In genomic region chr4:171857302-171858005, GRCh38 we compare ENCODE assay signal across 16 cellular contexts. TPM values are rescaled to one million over a fixed set of nuclear protein-coding genes. Genes with fewer than 3 reads are reported as not detected.
"Had no signal": no experiment of that assay in that cellular context is flagged by ENCODE, and none has a peak within 500 bp of the region (broad histone marks: within the 10 kb centered on the region; RNA-seq: fewer than 3 reads in every experiment).

No MANE protein-coding gene starts in this region.

- H3K27me3 ChIP-seq: body of pancreas, right lobe of liver, spleen, transverse colon had no signal

- H3K36me3 ChIP-seq: right lobe of liver, spleen, transverse colon had no signal

- H3K4me1 ChIP-seq: body of pancreas, right lobe of liver, spleen, transverse colon had no signal

- H3K9me3 ChIP-seq: body of pancreas, right lobe of liver, spleen, transverse colon had no signal

- H3K4me3 ChIP-seq: body of pancreas, right lobe of liver, spleen, transverse colon had no signal

- H3K27ac ChIP-seq: body of pancreas, right lobe of liver, spleen, transverse colon had no signal

- ATAC-seq: body of pancreas; left lobe of liver; right lobe of liver; stimulated activated naive B cell treated with anti-CD40 and anti-IgM and Interleukin-4, amounts not matched to agents 10 μg/mL and 1 μg/mL and 100 μg/mL, for 72 hours; T-cell; WTC11 had no signal

- DNase-seq: activated CD4-positive, alpha-beta T cell treated with anti-CD3 and anti-CD28 coated beads, Interleukin-2, amount 10 ng/mL, durations not matched to agents 24 days and 14 days; activated naive CD4-positive, alpha-beta T cell; body of pancreas; hypothalamus; occipital lobe; right lobe of liver; spleen; stimulated activated CD4-positive, alpha-beta T cell treated with anti-CD3 and anti-CD28 coated beads, Interleukin-2, amount 100 ng/mL, for 24 hours; stimulated activated naive B cell treated with anti-CD40 and anti-IgM and Interleukin-4, amounts not matched to agents 10 μg/mL and 1 μg/mL and 100 μg/mL, for 72 hours; substantia nigra; T-cell; T1000; transverse colon had no signal

RNA-seq across cellular contexts. Expression of gene GALNTL6, which starts 44.2 kb away (rescaled TPM):
- total RNA-seq: activated CD4-positive, alpha-beta T cell treated with anti-CD3 and anti-CD28 coated beads, Interleukin-2, amount 10 ng/mL, durations not matched to agents 24 days and 14 days; activated T-helper 1 cell treated with anti-CD3 and anti-CD28 coated beads, Interleukin-12 subunit alpha, Interleukin-12 subunit beta, Interleukin-2, Interleukin-4 antibody, amounts not matched to agents 30 ng/mL and 10 ng/mL and 1 ng/mL, durations not matched to agents 14 hours and 24 hours and 36 hours; left lobe of liver; T-cell had no signal
